31 cellular contexts compared by ENCODE assay signal in genomic region chr15:61037031-61037430, GRCh38.
DNase-seq lines count a peak whose midpoint lies in the region; ATAC-seq, FAIRE-seq and TF ChIP-seq lines count a peak whose summit lies in the region.
"Had no signal": no experiment of that assay in that cellular context is flagged by ENCODE, and none has a peak within 500 bp of the region (broad histone marks: within the 10 kb centered on the region; RNA-seq: fewer than 3 reads in every experiment).

No MANE protein-coding gene starts in this region.

- TF ChIP-seq CTCF in HFFc6 (IDR thresholded peaks at IDR 0.05): no peak
- no peak for TF ChIP-seq CTCF in endothelial cell of umbilical vein (IDR thresholded peaks at IDR 0.05; ENCODE audit: extremely low read depth in 1 of 2, insufficient read depth in 1 of 2, low read depth in 1 of 2, low read length in 2 of 2)
- TF ChIP-seq CTCF in mesothelial cell of epicardium (IDR thresholded peaks at IDR 0.05; ENCODE audit: unreplicated experiment): no peak
- TF ChIP-seq CTCF in hepatocyte (IDR thresholded peaks at IDR 0.05; ENCODE audit: poor library complexity): no peak

- H3K36me3 Mint-ChIP-seq in HFFc6 (ENCODE audit: low read depth) (no peaks in the 10 kb centered on the region), mesothelial cell of epicardium (no peaks in the 10 kb centered on the region)
- H3K36me3 Mint-ChIP-seq: activated naive CD4-positive, alpha-beta T cell treated with anti-CD3 and anti-CD28 coated beads, Interleukin-2, amount 50 U/mL, for 24 hours had no signal

- peak overlapping the region; percentile 39 for H3K4me2 ChIP-seq in endothelial cell of umbilical vein (ENCODE audit: insufficient read depth, low read length)
- H3K4me2 ChIP-seq in hepatocyte: no peak overlapping the region

- peak; percentile 62 for FAIRE-seq in endothelial cell of umbilical vein (lab: Jason Lieb, UNC)
- FAIRE-seq: A204.1, GM18507, TTC549 had no signal

- BruUV-seq in endothelial cell of umbilical vein (replicated peaks; lab: Mats Ljungman, UMichigan): no TSS peak

- H3K9me3 ChIP-seq in endothelial cell of umbilical vein (replicated peaks; ENCODE audit: control insufficient read depth, insufficient read depth, low read length) (no peaks in the 10 kb centered on the region), hepatocyte (ENCODE audit: low read depth) (no peaks in the 10 kb centered on the region)
- H3K9me3 ChIP-seq: BLaER1 treated with 17β-estradiol and CSF1 and Interleukin-3, amounts not matched to agents 10 nM and 100 nM; neutrophil; stomach; tibial nerve had no signal

- dilution Hi-C loops in endothelial cell of umbilical vein (cut with MboI; ENCODE audit: extremely low pct_ligation_motif_present, low sequenced_read_pairs): no loop called here

- H3K9me2 ChIP-seq in hepatocyte (replicated peaks; ENCODE audit: insufficient read depth): no peaks in the 10 kb centered on the region

- H3K36me3 ChIP-seq in endothelial cell of umbilical vein (ENCODE audit: control insufficient read depth in 2 of 2, extremely low read depth in 1 of 2, insufficient read depth in 2 of 2, low read length in 2 of 2) (no peaks in the 10 kb centered on the region), hepatocyte (replicated peaks; ENCODE audit: insufficient read depth, low read depth) (no peaks in the 10 kb centered on the region)
- H3K36me3 ChIP-seq: BLaER1 treated with 17β-estradiol and CSF1 and Interleukin-3, amounts not matched to agents 10 nM and 100 nM; neutrophil; stomach; tibial nerve had no signal

- no peak for TF ChIP-seq POLR2A in endothelial cell of umbilical vein (IDR thresholded peaks at IDR 0.05; ENCODE audit: low read depth, low read length)

- peak overlapping the region; percentile 12; the same call in 1 of the 2 replicates for H3K4me3 Mint-ChIP-seq in HFFc6
- H3K4me3 Mint-ChIP-seq in mesothelial cell of epicardium: no peak overlapping the region
- H3K4me3 Mint-ChIP-seq: activated CD4-positive, alpha-beta memory T cell treated with anti-CD3 and anti-CD28 coated beads, Interleukin-2, amount 10 ng/mL, durations not matched to agents 7 days and 5 days; activated naive CD4-positive, alpha-beta T cell treated with anti-CD3 and anti-CD28 coated beads, Interleukin-2, amount 50 U/mL, for 24 hours had no signal

- H3K27ac Mint-ChIP-seq in HFFc6 (peak overlapping the region; percentile 31), mesothelial cell of epicardium (peak overlapping the region; percentile 47)
- H3K27ac Mint-ChIP-seq: activated CD4-positive, alpha-beta memory T cell treated with anti-CD3 and anti-CD28 coated beads, Interleukin-2, amount 10 ng/mL, durations not matched to agents 7 days and 5 days; activated naive CD4-positive, alpha-beta T cell treated with anti-CD3 and anti-CD28 coated beads, Interleukin-2, amount 50 U/mL, for 24 hours; progenitor cell of endocrine pancreas had no signal

- intact Hi-C loops in endothelial cell of umbilical vein (cut with micrococcal nuclease): no loop called here

- peaks cover 66% of the 10 kb centered on the region for H3K4me1 ChIP-seq in endothelial cell of umbilical vein (ENCODE audit: control insufficient read depth, extremely low read depth, insufficient read depth, low read length)
- H3K4me1 ChIP-seq in hepatocyte (ENCODE audit: insufficient read depth): peaks cover 4% of the 10 kb centered on the region

- H3K27me3 ChIP-seq in endothelial cell of umbilical vein (ENCODE audit: control insufficient read depth in 2 of 2, insufficient read depth in 2 of 2, low read length in 2 of 2) (no peaks in the 10 kb centered on the region), hepatocyte (no peaks in the 10 kb centered on the region)
- H3K27me3 ChIP-seq: BLaER1 treated with 17β-estradiol and CSF1 and Interleukin-3, amounts not matched to agents 10 nM and 100 nM; dorsolateral prefrontal cortex; neutrophil; stomach; tibial nerve had no signal

- H3K27me3 Mint-ChIP-seq in HFFc6 (ENCODE audit: insufficient read depth): no peaks in the 10 kb centered on the region
- H3K27me3 Mint-ChIP-seq in mesothelial cell of epicardium (ENCODE audit: low read depth): no peaks in the 10 kb centered on the region

- CTCF ChIA-PET in endothelial cell of umbilical vein (lab: Charles Lee): interaction anchor here (1.2 to 2.1 kb wide), 3 partner anchors 120 to 452 kb away, joined by 3 to 6 read pairs (median 5); no protein-coding TSS in a partner anchor

- H3K9me1 ChIP-seq in endothelial cell of umbilical vein (replicated peaks; ENCODE audit: control insufficient read depth, extremely low read depth, insufficient read depth, low read length): no peaks in the 10 kb centered on the region

- POLR2A ChIA-PET in endothelial cell of umbilical vein (lab: Charles Lee): no interaction called here

- no peak overlapping the region for H3K4me3 ChIP-seq in endothelial cell of umbilical vein (replicated peaks in 1 of 3; ENCODE audit: insufficient read depth in 1 of 3, low read depth in 1 of 3, low read length in 3 of 3)
- H3K4me3 ChIP-seq in hepatocyte: no peak overlapping the region
- H3K4me3 ChIP-seq: BLaER1 treated with 17β-estradiol and CSF1 and Interleukin-3, amounts not matched to agents 10 nM and 100 nM; dorsolateral prefrontal cortex; SK-N-MC; skin epidermis; stomach; tibial nerve had no signal

- H3K9me3 Mint-ChIP-seq in HFFc6: no peaks in the 10 kb centered on the region
- no peaks in the 10 kb centered on the region for H3K9me3 Mint-ChIP-seq in mesothelial cell of epicardium
- H3K9me3 Mint-ChIP-seq: activated CD4-positive, alpha-beta memory T cell treated with anti-CD3 and anti-CD28 coated beads, Interleukin-2, amount 10 ng/mL, durations not matched to agents 7 days and 5 days; activated naive CD4-positive, alpha-beta T cell treated with anti-CD3 and anti-CD28 coated beads, Interleukin-2, amount 50 U/mL, for 24 hours had no signal

- H3K27ac ChIP-seq in endothelial cell of umbilical vein (ENCODE audit: insufficient read depth, low read depth, low read length) (peak overlapping the region; percentile 59), hepatocyte (no peak overlapping the region)
- H3K27ac ChIP-seq: dorsolateral prefrontal cortex, neutrophil, stomach, tibial nerve had no signal

- peak; percentile 22 for DNase-seq in AG08395 (ENCODE audit: low spot score)
- peak; percentile 69 for DNase-seq in HFFc6
- DNase-seq in endothelial cell of umbilical vein (ENCODE audit: low read depth, low spot score): peak; percentile 68
- DNase-seq in mesothelial cell of epicardium (ENCODE audit: low spot score in 2 of 2, unreplicated experiment in 2 of 2): no peak
- no peak for DNase-seq in SHP77 treated with DMSO at 0.1 percent for 48 hours (lab: John Stamatoyannopoulos, UW)
- DNase-seq in hepatocyte (ENCODE audit: low spot score): no peak
- DNase-seq: activated CD4-positive, alpha-beta memory T cell treated with anti-CD3 and anti-CD28 coated beads, Interleukin-2, amount 10 ng/mL, durations not matched to agents 7 days and 5 days; activated CD8-positive, alpha-beta memory T cell treated with anti-CD3 and anti-CD28 coated beads, Interleukin-2, amount 50 U/mL, for 48 hours; central memory CD4-positive, alpha-beta T cell; COR-L47; dorsolateral prefrontal cortex; head of caudate nucleus; kidney glomerular epithelial cell; NCI-H446 treated with DMSO at 0.1 percent for 48 hours; NCI-H82; RPMI8226; stimulated activated CD8-positive, alpha-beta memory T cell treated with anti-CD3 and anti-CD28 coated beads, Interleukin-4, amount 100 ng/mL, for 48 hours; stomach had no signal

- WGBS in hepatocyte (ENCODE audit: low lambda C conversion rate, missing lambda C conversion rate): 96% methylated on average over 3 of the region's 3 CpGs

- no peak for ATAC-seq in HG03354 (IDR thresholded peaks at IDR 0.05; ENCODE audit: poor library complexity, severe bottlenecking, unreplicated experiment)
- ATAC-seq in HG02970 (IDR thresholded peaks at IDR 0.05; ENCODE audit: low FRiP score, unreplicated experiment): no peak
- ATAC-seq: activated CD4-positive, CD25-positive, alpha-beta regulatory T cell treated with anti-CD3 and anti-CD28 coated beads, Interleukin-2, amount 50 U/mL, for 24 hours had no signal

- peak overlapping the region; percentile 21 for H3K9ac ChIP-seq in endothelial cell of umbilical vein (replicated peaks; ENCODE audit: extremely low read depth, insufficient read depth, low read length)
- H3K9ac ChIP-seq: BLaER1 treated with 17β-estradiol and CSF1 and Interleukin-3, amounts not matched to agents 10 nM and 100 nM had no signal

- H4K20me1 ChIP-seq in endothelial cell of umbilical vein (replicated peaks; ENCODE audit: control insufficient read depth, extremely low read depth, insufficient read depth, low read length): no peaks in the 10 kb centered on the region
- no peaks in the 10 kb centered on the region for H4K20me1 ChIP-seq in hepatocyte (ENCODE audit: insufficient read depth, poor library complexity, severe bottlenecking)
- H4K20me1 ChIP-seq: BLaER1 treated with 17β-estradiol and CSF1 and Interleukin-3, amounts not matched to agents 10 nM and 100 nM had no signal

- H3K79me2 ChIP-seq in endothelial cell of umbilical vein (ENCODE audit: control insufficient read depth, insufficient read depth, low read length) (no peaks in the 10 kb centered on the region), hepatocyte (no peaks in the 10 kb centered on the region)

- H3K4me1 Mint-ChIP-seq in HFFc6 (ENCODE audit: low read depth): peaks cover 65% of the 10 kb centered on the region
- H3K4me1 Mint-ChIP-seq in mesothelial cell of epicardium: peaks cover 67% of the 10 kb centered on the region
- H3K4me1 Mint-ChIP-seq: activated CD4-positive, alpha-beta memory T cell treated with anti-CD3 and anti-CD28 coated beads, Interleukin-2, amount 10 ng/mL, durations not matched to agents 7 days and 5 days; activated naive CD4-positive, alpha-beta T cell treated with anti-CD3 and anti-CD28 coated beads, Interleukin-2, amount 50 U/mL, for 24 hours had no signal

- no peak overlapping the region for H2AFZ ChIP-seq in endothelial cell of umbilical vein (ENCODE audit: low read depth, low read length)
- no peak overlapping the region for H2AFZ ChIP-seq in hepatocyte

TF ChIP-seq in endothelial cell of umbilical vein, 7 proteins besides CTCF, POLR2A, EP300 and RAD21:
- no peak for TF ChIP-seq JUN (IDR thresholded peaks at IDR 0.05; ENCODE audit: borderline replicate concordance, insufficient read depth, insufficient read length, low read depth)
- no peak for TF ChIP-seq POLR2AphosphoS5 (IDR thresholded peaks at IDR 0.05; ENCODE audit: insufficient read depth, low read depth, low read length)
- no peak for TF ChIP-seq MAX (IDR thresholded peaks at IDR 0.05; ENCODE audit: insufficient read depth, insufficient read length)
- no peak for TF ChIP-seq EZH2 (IDR thresholded peaks at IDR 0.05; ENCODE audit: borderline replicate concordance, low read depth, low read length, severe bottlenecking)
- no peak for TF ChIP-seq FOS (IDR thresholded peaks at IDR 0.05; ENCODE audit: borderline replicate concordance, insufficient read depth, low read length)
- TF ChIP-seq MYC (IDR thresholded peaks at IDR 0.05; ENCODE audit: low read depth, low read length): no peak
- TF ChIP-seq GATA2 (IDR thresholded peaks at IDR 0.05; ENCODE audit: insufficient read depth, insufficient read length, low read depth, low read length): peak; percentile 7
TF ChIP-seq in endothelial cell of umbilical vein: peak in this region for 1.

Comparison
In these comparisons a context has a peak if more than half of its experiments do, and no peak if none do; other contexts are left out.
1. DNase-seq: peak in AG08395 (single experiment), HFFc6 (single experiment) and endothelial cell of umbilical vein (single experiment); none in mesothelial cell of epicardium (0 of 2), SHP77 treated with DMSO at 0.1 percent for 48 hours (single experiment) and hepatocyte (single experiment).